Comparison of ENCODE assay signal across 9 cellular contexts in genomic region chr10:80187465-80188409, GRCh38. TPM values are rescaled to one million over a fixed set of nuclear protein-coding genes. Genes with fewer than 3 reads are reported as not detected.
DNase-seq lines count a peak whose midpoint lies in the region; ATAC-seq, FAIRE-seq and TF ChIP-seq lines count a peak whose summit lies in the region.
"Had no signal": no experiment of that assay in that cellular context is flagged by ENCODE, and none has a peak within 500 bp of the region (broad histone marks: within the 10 kb centered on the region; RNA-seq: fewer than 3 reads in every experiment).

No MANE protein-coding gene starts in this region.

- in situ Hi-C loops in HAP-1 (cut with MboI; ENCODE audit: low sequenced_read_pairs), result no loop called here

- DNase-seq in GM18507 (ENCODE audit: extremely low spot score, insufficient read length, low read depth), result peak; percentile 56
- DNase-seq in NCI-H2081 treated with DMSO at 0.1 percent for 48 hours (lab: John Stamatoyannopoulos, UW), result peak; percentile 7
- peak; percentile 45 to 54 for DNase-seq in activated CD8-positive, alpha-beta memory T cell treated with anti-CD3 and anti-CD28 coated beads for 1 hour (ENCODE audit: extremely low read depth in 1 of 2, low read depth in 1 of 2)
- DNase-seq in right atrium auricular region (ENCODE audit: low spot score), result no peak
- peak; percentile 34 for DNase-seq in stimulated activated CD8-positive, alpha-beta memory T cell treated with anti-CD3 and anti-CD28 coated beads, Interleukin-12 subunit alpha, Interleukin-12 subunit beta, amount 100 ng/mL, for 4 hours (ENCODE audit: low read depth)
- DNase-seq in T1000 (lab: John Stamatoyannopoulos, UW), result no peak
- DNase-seq in HAP-1 (ENCODE audit: low spot score in 2 of 2), result no peak

- peaks cover 0 to 91% of the 10 kb centered on the region in 2 donors for H3K4me1 ChIP-seq in right atrium auricular region
- no peaks in the 10 kb centered on the region for H3K4me1 ChIP-seq in HAP-1

- peak; percentile 91 for FAIRE-seq in GM18507 (lab: Jason Lieb, UNC)

- H3K27ac ChIP-seq in right atrium auricular region, result peak overlapping the region; percentile 87 to 92

- H3K9me3 ChIP-seq in right atrium auricular region (no peaks in the 10 kb centered on the region), HAP-1 (no peaks in the 10 kb centered on the region; the same call in 1 of the 2 replicates)

- H3K27me3 ChIP-seq in right atrium auricular region (no peaks in the 10 kb centered on the region), HAP-1 (ENCODE audit: low read depth) (no peaks in the 10 kb centered on the region)

- ATAC-seq in HG02588 (IDR thresholded peaks at IDR 0.05; ENCODE audit: unreplicated experiment), result peak; percentile 61

- no peak for TF ChIP-seq CTCF in right atrium auricular region (IDR thresholded peaks at IDR 0.05)

- no peaks in the 10 kb centered on the region for H3K36me3 ChIP-seq in right atrium auricular region
- no peaks in the 10 kb centered on the region for H3K36me3 ChIP-seq in HAP-1 (replicated peaks)

- no peak overlapping the region for H3K4me3 ChIP-seq in right atrium auricular region
- no peak overlapping the region for H3K4me3 ChIP-seq in HAP-1

RNA-seq across cellular contexts. Expression of gene ANXA11, which starts 17.6 kb away (rescaled TPM):
- total RNA-seq in right atrium auricular region, result 100 to 1,000 TPM; 224 to 266 TPM

RNA-seq across cellular contexts. Expression of gene PLAC9, which starts 55.2 kb away (rescaled TPM):
- total RNA-seq in right atrium auricular region, result 10 to 100 TPM; 25.5 to 36.3 TPM
- total RNA-seq: kidney epithelial cell had no signal

Comparison
In these comparisons a context has a peak if more than half of its experiments do, and no peak if none do; other contexts are left out.
1. DNase-seq: peak in GM18507 (single experiment), NCI-H2081 treated with DMSO at 0.1 percent for 48 hours (single experiment), activated CD8-positive, alpha-beta memory T cell treated with anti-CD3 and anti-CD28 coated beads for 1 hour (2 of 2) and stimulated activated CD8-positive, alpha-beta memory T cell treated with anti-CD3 and anti-CD28 coated beads, Interleukin-12 subunit alpha, Interleukin-12 subunit beta, amount 100 ng/mL, for 4 hours (single experiment); none in right atrium auricular region (single experiment), T1000 (single experiment) and HAP-1 (0 of 2).